8 cellular contexts compared by ENCODE assay signal in genomic region chr12:104137175-104137901, GRCh38. TPM values are rescaled to one million over a fixed set of nuclear protein-coding genes. Genes with fewer than 3 reads are reported as not detected.
DNase-seq lines count a peak whose midpoint lies in the region; ATAC-seq and TF ChIP-seq lines count a peak whose summit lies in the region.

No MANE protein-coding gene starts in this region.

- peak overlapping the region; percentile 85 for H3K4me3 ChIP-seq in SJSA1
- peak overlapping the region; percentile 82 for H3K4me3 ChIP-seq in osteoblast (ENCODE audit: insufficient read depth, low read length)
- peak overlapping the region; percentile 64 to 83 (median 74) for H3K4me3 ChIP-seq in transverse colon

- DNase-seq in C1 segment of cervical spinal cord (lab: John Stamatoyannopoulos, UW) (peak in 10 of 14 donors; percentile 14 to 66 (median 27)), SJSA1 (ENCODE audit: low read depth in 1 of 2, low spot score in 2 of 2) (peak; percentile 48 to 59), glomerular visceral epithelial cell (ENCODE audit: extremely low spot score) (peak; percentile 75), osteoblast (ENCODE audit: insufficient read length, low spot score, missing footprints) (peak; percentile 93), transverse colon (peak; percentile 42)

- H3K9me3 Mint-ChIP-seq in activated naive CD4-positive, alpha-beta T cell treated with anti-CD3 and anti-CD28 coated beads, Interleukin-2, amount 50 U/mL, for 24 hours, result no peaks in the 10 kb centered on the region

- H3K27ac Mint-ChIP-seq in activated naive CD4-positive, alpha-beta T cell treated with anti-CD3 and anti-CD28 coated beads, Interleukin-2, amount 50 U/mL, for 24 hours, result peak overlapping the region; percentile 79

- intact Hi-C loops in transverse colon (cut with DNase I; ENCODE audit: low total_unique reads), result no loop called here

- no peaks in the 10 kb centered on the region for H3K9me3 ChIP-seq in SJSA1 (replicated peaks)
- no peaks in the 10 kb centered on the region for H3K9me3 ChIP-seq in osteoblast (ENCODE audit: low read depth, low read length)
- H3K9me3 ChIP-seq in transverse colon, result no peaks in the 10 kb centered on the region

- peak overlapping the region; percentile 94 for H3K4me2 ChIP-seq in osteoblast (ENCODE audit: insufficient read depth, low read length)

- peaks cover 8% of the 10 kb centered on the region for H3K4me1 Mint-ChIP-seq in activated naive CD4-positive, alpha-beta T cell treated with anti-CD3 and anti-CD28 coated beads, Interleukin-2, amount 50 U/mL, for 24 hours

- H3K4me1 ChIP-seq in SJSA1 (replicated peaks) (peaks cover 41% of the 10 kb centered on the region), osteoblast (ENCODE audit: insufficient read depth, low read length) (peaks cover 35% of the 10 kb centered on the region), transverse colon (peaks cover 8 to 37% (median 31%) of the 10 kb centered on the region in 4 donors)

- H4K20me1 ChIP-seq in osteoblast (ENCODE audit: insufficient read depth, low read length), result peaks cover 2% of the 10 kb centered on the region

- peak overlapping the region; percentile 92 for H3K4me3 Mint-ChIP-seq in activated naive CD4-positive, alpha-beta T cell treated with anti-CD3 and anti-CD28 coated beads, Interleukin-2, amount 50 U/mL, for 24 hours

- WGBS in transverse colon (ENCODE audit: low coverage in 1 of 2), 2 donors, result 0% methylated on average over 21 of the region's 74 CpGs; no CpG with 5 or more reads in 1 of the 2 donors

- in situ Hi-C loops in transverse colon (cut with MboI; ENCODE audit: low pct_ligation_motif_present in 1 of 4, low pct_unique_long_range_greater_than_20kb in 1 of 4, low sequenced_read_pairs in 3 of 4), result no loop called here

- ATAC-seq in GM19324 (IDR thresholded peaks at IDR 0.05; ENCODE audit: low FRiP score, unreplicated experiment) (peak; percentile 34), HG03442 (IDR thresholded peaks at IDR 0.05; ENCODE audit: unreplicated experiment) (peak; percentile 26)

- H3K36me3 ChIP-seq in SJSA1 (peaks cover 27% of the 10 kb centered on the region), osteoblast (ENCODE audit: insufficient read depth, low read length) (peaks cover 14% of the 10 kb centered on the region), transverse colon (no peaks in the 10 kb centered on the region)

- TF ChIP-seq EP300 in transverse colon (IDR thresholded peaks at IDR 0.05; ENCODE audit: low read depth), result no peak

- peaks cover 2% of the 10 kb centered on the region for H3K36me3 Mint-ChIP-seq in activated naive CD4-positive, alpha-beta T cell treated with anti-CD3 and anti-CD28 coated beads, Interleukin-2, amount 50 U/mL, for 24 hours

- H3K27me3 ChIP-seq in SJSA1 (replicated peaks), result no peaks in the 10 kb centered on the region
- H3K27me3 ChIP-seq in osteoblast (ENCODE audit: insufficient read depth, low read length), result no peaks in the 10 kb centered on the region
- no peaks in the 10 kb centered on the region for H3K27me3 ChIP-seq in transverse colon

- H3K79me2 ChIP-seq in osteoblast (ENCODE audit: insufficient read depth, low read length), result peaks cover 45% of the 10 kb centered on the region

- H2AFZ ChIP-seq in osteoblast (ENCODE audit: low read length), result peak overlapping the region; percentile 57

- TF ChIP-seq CTCF in osteoblast (IDR thresholded peaks at IDR 0.05; ENCODE audit: extremely low read depth, low read depth, low read length), result no peak
- TF ChIP-seq CTCF in transverse colon (IDR thresholded peaks at IDR 0.05), result no peak

- no peaks in the 10 kb centered on the region for H3K27me3 Mint-ChIP-seq in activated naive CD4-positive, alpha-beta T cell treated with anti-CD3 and anti-CD28 coated beads, Interleukin-2, amount 50 U/mL, for 24 hours

- TF ChIP-seq POLR2A in transverse colon (IDR thresholded peaks at IDR 0.05), result no peak

- peak overlapping the region; percentile 73 for H3K27ac ChIP-seq in SJSA1
- H3K27ac ChIP-seq in osteoblast (ENCODE audit: low read depth, low read length), result peak overlapping the region; percentile 62
- peak overlapping the region; percentile 90 to 96 (median 92) for H3K27ac ChIP-seq in transverse colon

RNA-seq across cellular contexts. Expression of gene NFYB, which starts 0.7 kb away (rescaled TPM):
- 29.5 and 35.9 TPM in 2 replicates for total RNA-seq in SJSA1 (2014; rRNA removed; shearing (Covaris generic))
- total RNA-seq in osteoblast (22.4 and 25.7 TPM in 2 replicates), transverse colon (10 to 100 TPM in 3 of 4 donors, 1 to 10 TPM in 1; 9.4 to 26.0 (median 18.8) TPM)

Comparison
In these comparisons a context has a peak if more than half of its experiments do, and no peak if none do; other contexts are left out.
1. Peak in every context shown above with its lines: DNase-seq, ATAC-seq, H3K4me3 ChIP-seq and H3K27ac ChIP-seq.
2. DNase-seq: peak in every context shown above with its lines; median percentile 93 in osteoblast; 75 in glomerular visceral epithelial cell; 54 in SJSA1; 42 in transverse colon; 27 in C1 segment of cervical spinal cord.